27 cellular contexts compared by ENCODE assay signal in genomic region chr15:61403884-61404283, GRCh38.
"Had no signal": no experiment of that assay in that cellular context is flagged by ENCODE, and none has a peak within 500 bp of the region (broad histone marks: within the 10 kb centered on the region; RNA-seq: fewer than 3 reads in every experiment).

No MANE protein-coding gene starts in this region.

- DNase-seq: naive B cell; naive thymus-derived CD8-positive, alpha-beta T cell; nephron progenitor cell; nucleus accumbens; pancreas; right cardiac atrium; spleen; stimulated activated CD4-positive, alpha-beta T cell treated with anti-CD3 and anti-CD28 coated beads, Interleukin-12 subunit alpha, Interleukin-12 subunit beta, amount 100 ng/mL, for 4 hours; stimulated activated CD4-positive, alpha-beta T cell treated with anti-CD3 and anti-CD28 coated beads, Interleukin-1b, Interleukin-23, amount 100 ng/mL, for 48 hours; stimulated activated CD4-positive, alpha-beta T cell treated with anti-CD3 and anti-CD28 coated beads, Interleukin-4, amount 100 ng/mL, for 1 hour; stimulated activated CD4-positive, alpha-beta T cell treated with anti-CD3 and anti-CD28 coated beads, Interleukin-4, amount 100 ng/mL, for 4 hours; stimulated activated CD8-positive, alpha-beta memory T cell treated with anti-CD3 and anti-CD28 coated beads, Interleukin-4, amount 100 ng/mL, for 48 hours; stimulated activated naive CD4-positive, alpha-beta T cell; stimulated activated naive CD8-positive, alpha-beta T cell treated with anti-CD3 and anti-CD28 coated beads, Interleukin-15, amount 100 ng/mL, for 72 hours; stimulated activated naive CD8-positive, alpha-beta T cell treated with anti-CD3 and anti-CD28 coated beads, Interleukin-15, Interleukin-2, amounts not matched to agents 100 U/mL and 50 U/mL, for 24 hours; substantia nigra; testis; tibial artery; upper lobe of left lung; uterus had no signal

- H3K4me2 ChIP-seq: smooth muscle cell had no signal

- H3K27ac ChIP-seq: neutrophil, pancreas, prostate gland, skin epidermis, spleen, suprapubic skin, testis, tibial artery, upper lobe of left lung, uterus had no signal

- H3K4me3 ChIP-seq: pancreas, prostate gland, skin epidermis, smooth muscle cell, spleen, suprapubic skin, testis, tibial artery, upper lobe of left lung, uterus had no signal

- H3K9me3 ChIP-seq: neutrophil, pancreas, prostate gland, suprapubic skin, testis, tibial artery, upper lobe of left lung, uterus had no signal

- H3K4me1 ChIP-seq: pancreas, prostate gland, spleen, suprapubic skin, testis, tibial artery, upper lobe of left lung, uterus had no signal

- H3K27me3 ChIP-seq: neutrophil, pancreas, testis, tibial artery, upper lobe of left lung, uterus had no signal

- ATAC-seq: naive thymus-derived CD8-positive, alpha-beta T cell; pancreas; right cardiac atrium; sciatic nerve; stimulated activated memory B cell treated with anti-CD40 and anti-IgM and Interleukin-4, amounts not matched to agents 10 μg/mL and 1 μg/mL and 100 μg/mL, for 72 hours; stimulated activated naive CD8-positive, alpha-beta T cell treated with anti-CD3 and anti-CD28 coated beads, Interleukin-15, amount 100 ng/mL, for 72 hours; stimulated activated naive CD8-positive, alpha-beta T cell treated with anti-CD3 and anti-CD28 coated beads, Interleukin-15, Interleukin-2, amounts not matched to agents 100 U/mL and 50 U/mL, for 24 hours had no signal

- FAIRE-seq: pancreas had no signal

- H3K36me3 ChIP-seq: neutrophil, pancreas, prostate gland, spleen, suprapubic skin, tibial artery, upper lobe of left lung, uterus had no signal
